Comparison of ENCODE assay signal across 15 cellular contexts in genomic region chr5:82735160-82735789, GRCh38.
DNase-seq lines count a peak whose midpoint lies in the region; ATAC-seq, FAIRE-seq and TF ChIP-seq lines count a peak whose summit lies in the region.
"Had no signal": no experiment of that assay in that cellular context is flagged by ENCODE, and none has a peak within 500 bp of the region (broad histone marks: within the 10 kb centered on the region; RNA-seq: fewer than 3 reads in every experiment).

No MANE protein-coding gene starts in this region.

- TF ChIP-seq POLR2A in A549 (IDR thresholded peaks at IDR 0.05; ENCODE audit: low read length) = no peak
- no peak for TF ChIP-seq POLR2A in sigmoid colon (IDR thresholded peaks at IDR 0.05)

- CTCF ChIA-PET in A549 (lab: Yijun Ruan, JAX) = interaction anchor here (0.7 kb wide), 1 partner anchor 247 kb away, joined by 3 read pairs; no protein-coding TSS in a partner anchor

- no peak overlapping the region for H3K4me2 ChIP-seq in A549

- H3K4me3 ChIP-seq in A549 (no peak overlapping the region), fibroblast of villous mesenchyme (ENCODE audit: low read depth, low read length) (no peak overlapping the region), coronary artery (no peak overlapping the region), sigmoid colon (no peak overlapping the region)
- H3K4me3 ChIP-seq: cardiac muscle cell, lower lobe of right lung had no signal

- TF ChIP-seq RAD21 in A549 (conservative IDR thresholded peaks at IDR 0.05 in 1 of 2, IDR thresholded peaks at IDR 0.05 in 1 of 2) = no peak

- H3K36me3 ChIP-seq in sigmoid colon = no peaks in the 10 kb centered on the region
- H3K36me3 ChIP-seq: cardiac muscle cell, lower lobe of right lung had no signal

- in situ Hi-C loops in SK-MEL-5 (cut with HindIII; ENCODE audit: low pct_unique_long_range_greater_than_20kb, low sequenced_read_pairs) = no loop called here

- POLR2A ChIA-PET in A549 (lab: Yijun Ruan, JAX) = no interaction called here

- 59% methylated on average over 3 of the region's 3 CpGs for WGBS in A549 (ENCODE audit: missing lambda C conversion rate)
- 44 to 58% methylated on average over 3 of the region's 3 CpGs for WGBS in sigmoid colon, 2 donors

- FAIRE-seq in A549 (lab: Jason Lieb, UNC) = no peak
- FAIRE-seq in GM19239 (lab: Jason Lieb, UNC) = no peak
- FAIRE-seq: H54 had no signal

- no peaks in the 10 kb centered on the region for H3K27me3 ChIP-seq in sigmoid colon
- H3K27me3 ChIP-seq: cardiac muscle cell had no signal

- ATAC-seq in A549 (no peak), GM19035 (IDR thresholded peaks at IDR 0.05; ENCODE audit: unreplicated experiment) (no peak)
- ATAC-seq: lower lobe of right lung had no signal

- no peaks in the 10 kb centered on the region for H3K4me1 ChIP-seq in A549
- no peaks in the 10 kb centered on the region for H3K4me1 ChIP-seq in sigmoid colon
- H3K4me1 ChIP-seq: lower lobe of right lung, parathyroid adenoma had no signal

- TF ChIP-seq EP300 in A549 (IDR thresholded peaks at IDR 0.05) = no peak
- no peak for TF ChIP-seq EP300 in sigmoid colon (IDR thresholded peaks at IDR 0.05)

- H3K9me3 ChIP-seq in A549 (no peaks in the 10 kb centered on the region), sigmoid colon (no peaks in the 10 kb centered on the region)
- H3K9me3 ChIP-seq: lower lobe of right lung had no signal

- no peak for TF ChIP-seq CTCF in A549 (IDR thresholded peaks at IDR 0.05)
- TF ChIP-seq CTCF in fibroblast of villous mesenchyme (IDR thresholded peaks at IDR 0.05; ENCODE audit: insufficient read depth, low read depth, low read length) = no peak
- TF ChIP-seq CTCF in coronary artery (IDR thresholded peaks at IDR 0.05) = no peak
- no peak for TF ChIP-seq CTCF in sigmoid colon (IDR thresholded peaks at IDR 0.05)

- intact Hi-C loops in sigmoid colon (cut with DNase I) = no loop called here

- no peak for DNase-seq in A549 (ENCODE audit: low read depth in 1 of 2, low spot score in 1 of 2)
- DNase-seq in HS-27A (ENCODE audit: low read depth) = peak; percentile 1
- peak; percentile 95 for DNase-seq in SK-MEL-5 (ENCODE audit: low read depth, low spot score)
- peak; percentile 21 for DNase-seq in fibroblast of villous mesenchyme (ENCODE audit: low read depth)
- DNase-seq in GM19239 (ENCODE audit: insufficient read length, low spot score) = no peak
- DNase-seq in coronary artery (ENCODE audit: low spot score) = no peak
- no peak for DNase-seq in sigmoid colon
- DNase-seq: lower lobe of right lung; NCI-H1092; NCI-H774; stimulated activated CD4-positive, alpha-beta T cell treated with anti-CD3 and anti-CD28 coated beads, Interleukin-4, amount 100 ng/mL, for 4 hours had no signal

- H3K27ac ChIP-seq in A549 (no peak overlapping the region), coronary artery (no peak overlapping the region), sigmoid colon (peak overlapping the region in 2 of 4 donors; percentile 34 to 40)
- H3K27ac ChIP-seq: cardiac muscle cell, lower lobe of right lung, parathyroid adenoma had no signal

TF ChIP-seq in A549, 52 proteins besides CTCF, POLR2A, EP300 and RAD21:
- TF ChIP-seq FOXS1 (CRISPR knock-in tag; IDR thresholded peaks at IDR 0.05) = no peak
- no peak for TF ChIP-seq BHLHE40 (IDR thresholded peaks at IDR 0.05; ENCODE audit: low read depth, low read length)
- no peak for TF ChIP-seq FOSL2 (IDR thresholded peaks at IDR 0.05)
- 0 out of 2 replicates have a peak, but pooled peaks have one; percentile 16 for TF ChIP-seq FOSL2 (CRISPR knock-in tag; IDR thresholded peaks at IDR 0.05)
- no peak for TF ChIP-seq KDM5A (IDR thresholded peaks at IDR 0.05)
- TF ChIP-seq TFCP2L1 (CRISPR knock-in tag; IDR thresholded peaks at IDR 0.05) = no peak
- no peak for TF ChIP-seq USF2 (IDR thresholded peaks at IDR 0.05)
- TF ChIP-seq MAZ (IDR thresholded peaks at IDR 0.05; ENCODE audit: borderline replicate concordance, low read depth, low read length) = no peak
- no peak for TF ChIP-seq MYC (IDR thresholded peaks at IDR 0.05; ENCODE audit: borderline replicate concordance, low read length)
- no peak for TF ChIP-seq HEYL (CRISPR knock-in tag; IDR thresholded peaks at IDR 0.05)
TF ChIP-seq in A549: peak in this region for 1.

Comparison
In these comparisons a context has a peak if more than half of its experiments do, and no peak if none do; other contexts are left out.
1. DNase-seq: peak in HS-27A (single experiment), SK-MEL-5 (single experiment) and fibroblast of villous mesenchyme (single experiment); none in A549 (0 of 2), GM19239 (single experiment), coronary artery (single experiment) and sigmoid colon (single experiment).